ENCODE assay signal across 8 cellular contexts in genomic region chr12:40336573-40337199, GRCh38.
DNase-seq lines count a peak whose midpoint lies in the region; ATAC-seq and TF ChIP-seq lines count a peak whose summit lies in the region.

No MANE protein-coding gene starts in this region.

- H3K27me3 Mint-ChIP-seq in nephron (ENCODE audit: low read depth) = no peaks in the 10 kb centered on the region
- no peaks in the 10 kb centered on the region for H3K27me3 Mint-ChIP-seq in activated naive CD4-positive, alpha-beta T cell treated with anti-CD3 and anti-CD28 coated beads, Interleukin-2, amount 10 ng/mL, durations not matched to agents 7 days and 5 days
- H3K27me3 Mint-ChIP-seq in effector memory CD8-positive, alpha-beta T cell = no peaks in the 10 kb centered on the region

- CTCF ChIA-PET in activated naive CD4-positive, alpha-beta T cell treated with anti-CD3 and anti-CD28 coated beads, Interleukin-2, amount 10 ng/mL, durations not matched to agents 7 days and 5 days (lab: Charles Lee) = interaction anchor here (1.2 kb wide), 1 partner anchor 15 kb away, joined by 3 read pairs; no protein-coding TSS in a partner anchor

- no peak overlapping the region for H2AFZ ChIP-seq in Karpas-422 (ENCODE audit: low read length)

- H3K27ac Mint-ChIP-seq in nephron = no peak overlapping the region
- no peak overlapping the region for H3K27ac Mint-ChIP-seq in activated naive CD4-positive, alpha-beta T cell treated with anti-CD3 and anti-CD28 coated beads, Interleukin-2, amount 10 ng/mL, durations not matched to agents 7 days and 5 days
- no peak overlapping the region for H3K27ac Mint-ChIP-seq in effector memory CD8-positive, alpha-beta T cell

- ATAC-seq in effector memory CD8-positive, alpha-beta T cell (replicated peaks) = no peak

- no peaks in the 10 kb centered on the region for H3K9me3 Mint-ChIP-seq in nephron
- no peaks in the 10 kb centered on the region for H3K9me3 Mint-ChIP-seq in activated naive CD4-positive, alpha-beta T cell treated with anti-CD3 and anti-CD28 coated beads, Interleukin-2, amount 10 ng/mL, durations not matched to agents 7 days and 5 days
- no peaks in the 10 kb centered on the region for H3K9me3 Mint-ChIP-seq in effector memory CD8-positive, alpha-beta T cell

- H3K27me3 ChIP-seq in Karpas-422 (ENCODE audit: low read length) (no peaks in the 10 kb centered on the region), ascending aorta (no peaks in the 10 kb centered on the region)

- H3K36me3 ChIP-seq in Karpas-422 (ENCODE audit: insufficient read depth, low read length) = no peaks in the 10 kb centered on the region
- H3K36me3 ChIP-seq in ascending aorta = peaks cover 13 to 40% of the 10 kb centered on the region in 2 donors

- DNase-seq in SIG-M5 treated with dmso at 0.1 percent for 504 hours (lab: John Stamatoyannopoulos, UW; ENCODE audit: unreplicated experiment) (peak; percentile 46), SIG-M5 (lab: John Stamatoyannopoulos, UW) (no peak), Karpas-422 (peak; percentile 63), astrocyte of the spinal cord (ENCODE audit: low read depth, low spot score) (peak; percentile 12), ascending aorta (ENCODE audit: low spot score in 2 of 2) (no peak)
- no peak for DNase-seq in activated naive CD4-positive, alpha-beta T cell treated with anti-CD3 and anti-CD28 coated beads, Interleukin-2, amount 10 ng/mL, durations not matched to agents 7 days and 5 days
- DNase-seq in effector memory CD8-positive, alpha-beta T cell = no peak

- H3K4me1 ChIP-seq in Karpas-422 (ENCODE audit: low read length) = no peaks in the 10 kb centered on the region
- no peaks in the 10 kb centered on the region for H3K4me1 ChIP-seq in ascending aorta

- no peak overlapping the region for H3K4me2 ChIP-seq in Karpas-422 (ENCODE audit: low read depth, low read length, poor library complexity, severe bottlenecking)

- H3K4me3 ChIP-seq in Karpas-422 (ENCODE audit: low read length) (no peak overlapping the region), astrocyte of the spinal cord (ENCODE audit: low read depth, low read length) (no peak overlapping the region), ascending aorta (no peak overlapping the region)

- peak; percentile 56 for TF ChIP-seq CTCF in astrocyte of the spinal cord (IDR thresholded peaks at IDR 0.05; ENCODE audit: low read depth, low read length)
- TF ChIP-seq CTCF in nephron (IDR thresholded peaks at IDR 0.05; ENCODE audit: unreplicated experiment in 3 of 3) = peak; percentile 47 to 55 (median 54)
- peak in 1 of 3 experiments; percentile 46 for TF ChIP-seq CTCF in ascending aorta (IDR thresholded peaks at IDR 0.05)

- H3K27ac ChIP-seq in Karpas-422 (ENCODE audit: low read length) = no peak overlapping the region
- H3K27ac ChIP-seq in ascending aorta = no peak overlapping the region

- H3K4me3 Mint-ChIP-seq in nephron = no peak overlapping the region
- no peak overlapping the region for H3K4me3 Mint-ChIP-seq in activated naive CD4-positive, alpha-beta T cell treated with anti-CD3 and anti-CD28 coated beads, Interleukin-2, amount 10 ng/mL, durations not matched to agents 7 days and 5 days
- no peak overlapping the region for H3K4me3 Mint-ChIP-seq in effector memory CD8-positive, alpha-beta T cell

- H3K4me1 Mint-ChIP-seq in nephron = no peaks in the 10 kb centered on the region
- H3K4me1 Mint-ChIP-seq in activated naive CD4-positive, alpha-beta T cell treated with anti-CD3 and anti-CD28 coated beads, Interleukin-2, amount 10 ng/mL, durations not matched to agents 7 days and 5 days = no peaks in the 10 kb centered on the region
- no peaks in the 10 kb centered on the region for H3K4me1 Mint-ChIP-seq in effector memory CD8-positive, alpha-beta T cell (ENCODE audit: low read depth in 2 of 2)

- H4K20me1 ChIP-seq in Karpas-422 (ENCODE audit: insufficient read depth, low read depth, low read length) = no peaks in the 10 kb centered on the region

- no peaks in the 10 kb centered on the region for H3K79me2 ChIP-seq in Karpas-422 (ENCODE audit: low read length)

- H3K9ac ChIP-seq in Karpas-422 (ENCODE audit: low read length) = no peak overlapping the region

- H3K36me3 Mint-ChIP-seq in nephron (ENCODE audit: low read depth) = peaks cover 5% of the 10 kb centered on the region
- no peaks in the 10 kb centered on the region for H3K36me3 Mint-ChIP-seq in activated naive CD4-positive, alpha-beta T cell treated with anti-CD3 and anti-CD28 coated beads, Interleukin-2, amount 10 ng/mL, durations not matched to agents 7 days and 5 days
- H3K36me3 Mint-ChIP-seq in effector memory CD8-positive, alpha-beta T cell (ENCODE audit: insufficient read depth) = no peaks in the 10 kb centered on the region

- intact Hi-C loops in ascending aorta (cut with DNase I) = no loop called here

- H3K9me2 ChIP-seq in Karpas-422 (replicated peaks; ENCODE audit: insufficient read depth, low read length) = no peaks in the 10 kb centered on the region

- in situ Hi-C loops in astrocyte of the spinal cord (cut with HindIII; ENCODE audit: low sequenced_read_pairs) = no loop called here

- H3K9me3 ChIP-seq in Karpas-422 (ENCODE audit: low read length) = no peaks in the 10 kb centered on the region
- H3K9me3 ChIP-seq in ascending aorta = no peaks in the 10 kb centered on the region

Comparison
In these comparisons a context has a peak if more than half of its experiments do, and no peak if none do; other contexts are left out.
1. DNase-seq: peak in SIG-M5 treated with dmso at 0.1 percent for 504 hours (single experiment), Karpas-422 (single experiment) and astrocyte of the spinal cord (single experiment); none in SIG-M5 (single experiment), activated naive CD4-positive, alpha-beta T cell treated with anti-CD3 and anti-CD28 coated beads, Interleukin-2, amount 10 ng/mL, durations not matched to agents 7 days and 5 days (single experiment), effector memory CD8-positive, alpha-beta T cell (0 of 3) and ascending aorta (0 of 2).